In the genomic region with DNA sequence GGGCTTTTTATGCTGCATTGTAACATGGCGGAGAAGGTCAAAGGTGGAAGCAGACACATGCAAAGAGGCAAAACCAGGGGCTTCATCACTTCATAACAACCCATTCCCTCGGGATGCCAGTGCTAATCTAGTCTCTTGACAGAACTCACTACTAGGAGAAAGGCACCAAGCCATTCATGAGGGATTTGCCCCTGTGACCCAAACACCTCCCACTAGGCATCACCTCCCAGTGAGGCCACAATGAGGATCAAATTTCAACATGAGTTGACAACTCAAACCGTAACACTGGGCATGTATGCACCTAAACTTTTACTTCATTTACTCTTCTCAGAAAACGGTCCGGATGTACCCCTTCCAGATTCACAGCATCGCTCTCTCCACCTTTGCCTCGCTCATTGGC, we compare ENCODE assay signal across 1 cellular context.
TF ChIP-seq lines count a peak whose summit lies in the region.

No MANE protein-coding gene starts in this region.

TF ChIP-seq in GM23338, 12 proteins besides CTCF, POLR2A, EP300 and RAD21 (continued from another document):
- TF ChIP-seq POLR2AphosphoS5 (IDR thresholded peaks at IDR 0.05; ENCODE audit: low read depth) (no peak), CREB1 (CRISPR knock-in tag; IDR thresholded peaks at IDR 0.05; ENCODE audit: low read depth) (no peak), JUNB (IDR thresholded peaks at IDR 0.05; ENCODE audit: unreplicated experiment) (no peak)
- TF ChIP-seq, protein P1, sequence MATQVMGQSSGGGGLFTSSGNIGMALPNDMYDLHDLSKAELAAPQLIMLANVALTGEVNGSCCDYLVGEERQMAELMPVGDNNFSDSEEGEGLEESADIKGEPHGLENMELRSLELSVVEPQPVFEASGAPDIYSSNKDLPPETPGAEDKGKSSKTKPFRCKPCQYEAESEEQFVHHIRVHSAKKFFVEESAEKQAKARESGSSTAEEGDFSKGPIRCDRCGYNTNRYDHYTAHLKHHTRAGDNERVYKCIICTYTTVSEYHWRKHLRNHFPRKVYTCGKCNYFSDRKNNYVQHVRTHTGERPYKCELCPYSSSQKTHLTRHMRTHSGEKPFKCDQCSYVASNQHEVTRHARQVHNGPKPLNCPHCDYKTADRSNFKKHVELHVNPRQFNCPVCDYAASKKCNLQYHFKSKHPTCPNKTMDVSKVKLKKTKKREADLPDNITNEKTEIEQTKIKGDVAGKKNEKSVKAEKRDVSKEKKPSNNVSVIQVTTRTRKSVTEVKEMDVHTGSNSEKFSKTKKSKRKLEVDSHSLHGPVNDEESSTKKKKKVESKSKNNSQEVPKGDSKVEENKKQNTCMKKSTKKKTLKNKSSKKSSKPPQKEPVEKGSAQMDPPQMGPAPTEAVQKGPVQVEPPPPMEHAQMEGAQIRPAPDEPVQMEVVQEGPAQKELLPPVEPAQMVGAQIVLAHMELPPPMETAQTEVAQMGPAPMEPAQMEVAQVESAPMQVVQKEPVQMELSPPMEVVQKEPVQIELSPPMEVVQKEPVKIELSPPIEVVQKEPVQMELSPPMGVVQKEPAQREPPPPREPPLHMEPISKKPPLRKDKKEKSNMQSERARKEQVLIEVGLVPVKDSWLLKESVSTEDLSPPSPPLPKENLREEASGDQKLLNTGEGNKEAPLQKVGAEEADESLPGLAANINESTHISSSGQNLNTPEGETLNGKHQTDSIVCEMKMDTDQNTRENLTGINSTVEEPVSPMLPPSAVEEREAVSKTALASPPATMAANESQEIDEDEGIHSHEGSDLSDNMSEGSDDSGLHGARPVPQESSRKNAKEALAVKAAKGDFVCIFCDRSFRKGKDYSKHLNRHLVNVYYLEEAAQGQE (IDR thresholded peaks at IDR 0.05; ENCODE audit: unreplicated experiment), result no peak
- TF ChIP-seq, protein P2, sequence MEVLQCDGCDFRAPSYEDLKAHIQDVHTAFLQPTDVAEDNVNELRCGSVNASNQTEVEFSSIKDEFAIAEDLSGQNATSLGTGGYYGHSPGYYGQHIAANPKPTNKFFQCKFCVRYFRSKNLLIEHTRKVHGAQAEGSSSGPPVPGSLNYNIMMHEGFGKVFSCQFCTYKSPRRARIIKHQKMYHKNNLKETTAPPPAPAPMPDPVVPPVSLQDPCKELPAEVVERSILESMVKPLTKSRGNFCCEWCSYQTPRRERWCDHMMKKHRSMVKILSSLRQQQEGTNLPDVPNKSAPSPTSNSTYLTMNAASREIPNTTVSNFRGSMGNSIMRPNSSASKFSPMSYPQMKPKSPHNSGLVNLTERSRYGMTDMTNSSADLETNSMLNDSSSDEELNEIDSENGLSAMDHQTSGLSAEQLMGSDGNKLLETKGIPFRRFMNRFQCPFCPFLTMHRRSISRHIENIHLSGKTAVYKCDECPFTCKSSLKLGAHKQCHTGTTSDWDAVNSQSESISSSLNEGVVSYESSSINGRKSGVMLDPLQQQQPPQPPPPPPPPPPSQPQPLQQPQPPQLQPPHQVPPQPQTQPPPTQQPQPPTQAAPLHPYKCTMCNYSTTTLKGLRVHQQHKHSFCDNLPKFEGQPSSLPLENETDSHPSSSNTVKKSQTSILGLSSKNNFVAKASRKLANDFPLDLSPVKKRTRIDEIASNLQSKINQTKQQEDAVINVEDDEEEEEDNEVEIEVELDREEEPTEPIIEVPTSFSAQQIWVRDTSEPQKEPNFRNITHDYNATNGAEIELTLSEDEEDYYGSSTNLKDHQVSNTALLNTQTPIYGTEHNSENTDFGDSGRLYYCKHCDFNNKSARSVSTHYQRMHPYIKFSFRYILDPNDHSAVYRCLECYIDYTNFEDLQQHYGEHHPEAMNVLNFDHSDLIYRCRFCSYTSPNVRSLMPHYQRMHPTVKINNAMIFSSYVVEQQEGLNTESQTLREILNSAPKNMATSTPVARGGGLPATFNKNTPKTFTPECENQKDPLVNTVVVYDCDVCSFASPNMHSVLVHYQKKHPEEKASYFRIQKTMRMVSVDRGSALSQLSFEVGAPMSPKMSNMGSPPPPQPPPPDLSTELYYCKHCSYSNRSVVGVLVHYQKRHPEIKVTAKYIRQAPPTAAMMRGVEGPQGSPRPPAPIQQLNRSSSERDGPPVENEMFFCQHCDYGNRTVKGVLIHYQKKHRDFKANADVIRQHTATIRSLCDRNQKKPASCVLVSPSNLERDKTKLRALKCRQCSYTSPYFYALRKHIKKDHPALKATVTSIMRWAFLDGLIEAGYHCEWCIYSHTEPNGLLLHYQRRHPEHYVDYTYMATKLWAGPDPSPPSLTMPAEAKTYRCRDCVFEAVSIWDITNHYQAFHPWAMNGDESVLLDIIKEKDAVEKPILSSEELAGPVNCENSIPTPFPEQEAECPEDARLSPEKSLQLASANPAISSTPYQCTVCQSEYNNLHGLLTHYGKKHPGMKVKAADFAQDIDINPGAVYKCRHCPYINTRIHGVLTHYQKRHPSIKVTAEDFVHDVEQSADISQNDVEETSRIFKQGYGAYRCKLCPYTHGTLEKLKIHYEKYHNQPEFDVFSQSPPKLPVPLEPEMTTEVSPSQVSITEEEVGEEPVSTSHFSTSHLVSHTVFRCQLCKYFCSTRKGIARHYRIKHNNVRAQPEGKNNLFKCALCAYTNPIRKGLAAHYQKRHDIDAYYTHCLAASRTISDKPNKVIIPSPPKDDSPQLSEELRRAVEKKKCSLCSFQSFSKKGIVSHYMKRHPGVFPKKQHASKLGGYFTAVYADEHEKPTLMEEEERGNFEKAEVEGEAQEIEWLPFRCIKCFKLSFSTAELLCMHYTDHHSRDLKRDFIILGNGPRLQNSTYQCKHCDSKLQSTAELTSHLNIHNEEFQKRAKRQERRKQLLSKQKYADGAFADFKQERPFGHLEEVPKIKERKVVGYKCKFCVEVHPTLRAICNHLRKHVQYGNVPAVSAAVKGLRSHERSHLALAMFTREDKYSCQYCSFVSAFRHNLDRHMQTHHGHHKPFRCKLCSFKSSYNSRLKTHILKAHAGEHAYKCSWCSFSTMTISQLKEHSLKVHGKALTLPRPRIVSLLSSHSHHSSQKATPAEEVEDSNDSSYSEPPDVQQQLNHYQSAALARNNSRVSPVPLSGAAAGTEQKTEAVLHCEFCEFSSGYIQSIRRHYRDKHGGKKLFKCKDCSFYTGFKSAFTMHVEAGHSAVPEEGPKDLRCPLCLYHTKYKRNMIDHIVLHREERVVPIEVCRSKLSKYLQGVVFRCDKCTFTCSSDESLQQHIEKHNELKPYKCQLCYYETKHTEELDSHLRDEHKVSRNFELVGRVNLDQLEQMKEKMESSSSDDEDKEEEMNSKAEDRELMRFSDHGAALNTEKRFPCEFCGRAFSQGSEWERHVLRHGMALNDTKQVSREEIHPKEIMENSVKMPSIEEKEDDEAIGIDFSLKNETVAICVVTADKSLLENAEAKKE (CRISPR knock-in tag; IDR thresholded peaks at IDR 0.05), result no peak
- TF ChIP-seq, protein P3, sequence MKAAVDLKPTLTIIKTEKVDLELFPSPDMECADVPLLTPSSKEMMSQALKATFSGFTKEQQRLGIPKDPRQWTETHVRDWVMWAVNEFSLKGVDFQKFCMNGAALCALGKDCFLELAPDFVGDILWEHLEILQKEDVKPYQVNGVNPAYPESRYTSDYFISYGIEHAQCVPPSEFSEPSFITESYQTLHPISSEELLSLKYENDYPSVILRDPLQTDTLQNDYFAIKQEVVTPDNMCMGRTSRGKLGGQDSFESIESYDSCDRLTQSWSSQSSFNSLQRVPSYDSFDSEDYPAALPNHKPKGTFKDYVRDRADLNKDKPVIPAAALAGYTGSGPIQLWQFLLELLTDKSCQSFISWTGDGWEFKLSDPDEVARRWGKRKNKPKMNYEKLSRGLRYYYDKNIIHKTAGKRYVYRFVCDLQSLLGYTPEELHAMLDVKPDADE (IDR thresholded peaks at IDR 0.05), result no peak
